Comparison of ENCODE assay signal across 9 cellular contexts in genomic region chr11:59560290-59560701, GRCh38. TPM values are rescaled to one million over a fixed set of nuclear protein-coding genes. Genes with fewer than 3 reads are reported as not detected.
A peak's percentile ranks its signal among the peaks of the same experiment; 100 is the strongest.
DNase-seq lines count a peak whose midpoint lies in the region; ATAC-seq and TF ChIP-seq lines count a peak whose summit lies in the region.
"Had no signal": no experiment of that assay in that cellular context is flagged by ENCODE, and none has a peak within 500 bp of the region (broad histone marks: within the 10 kb centered on the region; RNA-seq: fewer than 3 reads in every experiment).

No MANE protein-coding gene starts in this region.

- intact Hi-C loops in transverse colon (cut with DNase I; ENCODE audit: low total_unique reads): no loop called here

- H3K27ac ChIP-seq in Karpas-422 (ENCODE audit: low read length) (0 out of 2 replicates have a peak overlapping the region, but pooled peaks have one; percentile 22), RWPE1 (peak overlapping the region; percentile 95), osteoblast (ENCODE audit: low read depth, low read length) (peak overlapping the region; percentile 72), transverse colon (peak overlapping the region; percentile 88 to 95 (median 91))

- 0 to 1% methylated on average over 14 to 18 of the region's 18 CpGs for WGBS in transverse colon (ENCODE audit: low coverage in 1 of 2), 2 donors

- TF ChIP-seq CTCF in RWPE1 (conservative IDR thresholded peaks at IDR 0.05; ENCODE audit: low read depth) (no peak), osteoblast (IDR thresholded peaks at IDR 0.05; ENCODE audit: extremely low read depth, low read depth, low read length) (no peak), transverse colon (IDR thresholded peaks at IDR 0.05) (no peak)

- H3K27me3 ChIP-seq in Karpas-422 (ENCODE audit: low read length) (no peaks in the 10 kb centered on the region), osteoblast (ENCODE audit: insufficient read depth, low read length) (no peaks in the 10 kb centered on the region), transverse colon (no peaks in the 10 kb centered on the region)

- H3K27me3 Mint-ChIP-seq in activated naive CD4-positive, alpha-beta T cell treated with anti-CD3 and anti-CD28 coated beads, Interleukin-2, amount 10 ng/mL, durations not matched to agents 7 days and 5 days: peaks cover 45% of the 10 kb centered on the region

- CTCF ChIA-PET in RWPE1 (lab: Yijun Ruan, JAX): no interaction called here
- CTCF ChIA-PET in activated naive CD4-positive, alpha-beta T cell treated with anti-CD3 and anti-CD28 coated beads, Interleukin-2, amount 10 ng/mL, durations not matched to agents 7 days and 5 days (lab: Charles Lee): interaction anchor here (1.0 to 1.1 kb wide), 3 partner anchors 11 to 424 kb away, joined by 3 to 4 read pairs (median 3); partner anchors contain the start of gene OSBP

- ATAC-seq in GM21576 (IDR thresholded peaks at IDR 0.05; ENCODE audit: unreplicated experiment): peak; percentile 34

- TF ChIP-seq EP300 in transverse colon (IDR thresholded peaks at IDR 0.05; ENCODE audit: low read depth): no peak

- no peaks in the 10 kb centered on the region for H4K20me1 ChIP-seq in Karpas-422 (ENCODE audit: insufficient read depth, low read depth, low read length)
- no peaks in the 10 kb centered on the region for H4K20me1 ChIP-seq in osteoblast (ENCODE audit: insufficient read depth, low read length)

- H3K79me2 ChIP-seq in Karpas-422 (ENCODE audit: low read length) (no peaks in the 10 kb centered on the region), osteoblast (ENCODE audit: insufficient read depth, low read length) (no peaks in the 10 kb centered on the region)

- DNase-seq in COLO668 (lab: John Stamatoyannopoulos, UW; ENCODE audit: unreplicated experiment): peak; percentile 71
- peak; percentile 92 for DNase-seq in Karpas-422
- DNase-seq in RWPE1 (ENCODE audit: low spot score): peak; percentile 66
- DNase-seq in activated naive CD4-positive, alpha-beta T cell treated with anti-CD3 and anti-CD28 coated beads, Interleukin-2, amount 10 ng/mL, durations not matched to agents 7 days and 5 days: peak; percentile 77
- peak; percentile 82 for DNase-seq in glomerular visceral epithelial cell (ENCODE audit: extremely low spot score)
- DNase-seq in osteoblast (ENCODE audit: insufficient read length, low spot score, missing footprints): peak; percentile 82
- peak; percentile 69 for DNase-seq in transverse colon

- peak overlapping the region; percentile 83 for H3K9ac ChIP-seq in Karpas-422 (ENCODE audit: low read length)

- H2AFZ ChIP-seq in Karpas-422 (ENCODE audit: low read length) (peak overlapping the region; percentile 99), osteoblast (ENCODE audit: low read length) (peak overlapping the region; percentile 97)

- H3K9me3 ChIP-seq in Karpas-422 (ENCODE audit: low read length): no peaks in the 10 kb centered on the region
- H3K9me3 ChIP-seq in osteoblast (ENCODE audit: low read depth, low read length): no peaks in the 10 kb centered on the region
- no peaks in the 10 kb centered on the region for H3K9me3 ChIP-seq in transverse colon

- H3K27ac Mint-ChIP-seq in activated naive CD4-positive, alpha-beta T cell treated with anti-CD3 and anti-CD28 coated beads, Interleukin-2, amount 10 ng/mL, durations not matched to agents 7 days and 5 days: peak overlapping the region; percentile 90

- H3K36me3 Mint-ChIP-seq in activated naive CD4-positive, alpha-beta T cell treated with anti-CD3 and anti-CD28 coated beads, Interleukin-2, amount 10 ng/mL, durations not matched to agents 7 days and 5 days: peaks cover 2% of the 10 kb centered on the region

- H3K4me1 ChIP-seq in Karpas-422 (ENCODE audit: low read length) (peaks cover 32% of the 10 kb centered on the region), osteoblast (ENCODE audit: insufficient read depth, low read length) (peaks cover 8% of the 10 kb centered on the region), transverse colon (peaks cover 3 to 21% (median 13%) of the 10 kb centered on the region in 4 donors)

- TF ChIP-seq POLR2A in transverse colon (IDR thresholded peaks at IDR 0.05): no peak

- H3K4me2 ChIP-seq in Karpas-422 (ENCODE audit: low read depth, low read length, poor library complexity, severe bottlenecking) (peak overlapping the region; percentile 94), osteoblast (ENCODE audit: insufficient read depth, low read length) (peak overlapping the region; percentile 88)

- no peaks in the 10 kb centered on the region for H3K9me2 ChIP-seq in Karpas-422 (replicated peaks; ENCODE audit: insufficient read depth, low read length)

- H3K9me3 Mint-ChIP-seq in activated naive CD4-positive, alpha-beta T cell treated with anti-CD3 and anti-CD28 coated beads, Interleukin-2, amount 10 ng/mL, durations not matched to agents 7 days and 5 days: no peaks in the 10 kb centered on the region

- POLR2A ChIA-PET in RWPE1 (lab: Yijun Ruan, JAX; ENCODE audit: low non-redundant PET): interaction anchor here (0.7 kb wide), 1 partner anchor 109 kb away, joined by 3 read pairs; the partner anchor contains the start of gene PATL1

- H3K36me3 ChIP-seq in Karpas-422 (ENCODE audit: insufficient read depth, low read length) (no peaks in the 10 kb centered on the region), osteoblast (ENCODE audit: insufficient read depth, low read length) (no peaks in the 10 kb centered on the region), transverse colon (no peaks in the 10 kb centered on the region)

- H3K4me3 Mint-ChIP-seq in activated naive CD4-positive, alpha-beta T cell treated with anti-CD3 and anti-CD28 coated beads, Interleukin-2, amount 10 ng/mL, durations not matched to agents 7 days and 5 days: peak overlapping the region; percentile 86

- H3K4me1 Mint-ChIP-seq in activated naive CD4-positive, alpha-beta T cell treated with anti-CD3 and anti-CD28 coated beads, Interleukin-2, amount 10 ng/mL, durations not matched to agents 7 days and 5 days: peaks cover 50% of the 10 kb centered on the region

- in situ Hi-C loops in transverse colon (cut with MboI; ENCODE audit: low pct_ligation_motif_present in 1 of 4, low pct_unique_long_range_greater_than_20kb in 1 of 4, low sequenced_read_pairs in 3 of 4): no loop called here

- peak overlapping the region; percentile 87 for H3K4me3 ChIP-seq in Karpas-422 (ENCODE audit: low read length)
- peak overlapping the region; percentile 89 for H3K4me3 ChIP-seq in osteoblast (ENCODE audit: insufficient read depth, low read length)
- peak overlapping the region; percentile 63 to 92 (median 83) for H3K4me3 ChIP-seq in transverse colon

RNA-seq across cellular contexts. Expression of gene OR4D9, which starts 49.0 kb away (rescaled TPM):
- total RNA-seq in Karpas-422 (2014; rRNA removed; shearing (Covaris generic); ENCODE audit: low replicate concordance): 0.18 TPM in 1 of 2 replicates, not detected in the other
- not detected in 2 replicates for total RNA-seq in osteoblast
- total RNA-seq in transverse colon: not detected
- total RNA-seq: activated CD8-positive, alpha-beta memory T cell treated with anti-CD3 and anti-CD28 coated beads for 36 hours had no signal

RNA-seq across cellular contexts. Expression of gene OSBP, which starts 55.3 kb away (rescaled TPM):
- 17.2 and 29.7 TPM in 2 replicates for total RNA-seq in Karpas-422 (2014; rRNA removed; shearing (Covaris generic); ENCODE audit: low replicate concordance)
- 35.1 and 35.9 TPM in 2 replicates for total RNA-seq in osteoblast
- 10 to 100 TPM; 27.7 to 59.1 (median 47.2) TPM for total RNA-seq in transverse colon

RNA-seq across cellular contexts. Expression of gene OR4D11, which starts 56.9 kb away (rescaled TPM):
- total RNA-seq in Karpas-422 (2014; rRNA removed; shearing (Covaris generic); ENCODE audit: low replicate concordance): not detected in 2 replicates
- total RNA-seq in osteoblast (not detected in 2 replicates), transverse colon (not detected)
- total RNA-seq: activated CD8-positive, alpha-beta memory T cell treated with anti-CD3 and anti-CD28 coated beads for 36 hours had no signal

Comparison
In these comparisons a context has a peak if more than half of its experiments do, and no peak if none do; other contexts are left out.
1. Peak in every context shown above with its lines: DNase-seq, ATAC-seq, H3K4me3 ChIP-seq and H3K27ac ChIP-seq.
2. H3K27ac ChIP-seq: peak in every context shown above with its lines; median percentile 95 in RWPE1; 91 in transverse colon; 72 in osteoblast; 22 in Karpas-422.